ENCODE assay signal across 8 cellular contexts in genomic region chr7:6228865-6229264, GRCh38. TPM values are rescaled to one million over a fixed set of nuclear protein-coding genes. Genes with fewer than 3 reads are reported as not detected.
DNase-seq lines count a peak whose midpoint lies in the region; ATAC-seq and TF ChIP-seq lines count a peak whose summit lies in the region.

No MANE protein-coding gene starts in this region.

- H3K79me2 ChIP-seq in DND-41 (ENCODE audit: insufficient read depth, low read length), result no peaks in the 10 kb centered on the region

- no peak for TF ChIP-seq CTCF in DND-41 (IDR thresholded peaks at IDR 0.05; ENCODE audit: borderline replicate concordance, extremely low read depth, low read length, poor library complexity, severe bottlenecking)
- TF ChIP-seq CTCF in tibial nerve (IDR thresholded peaks at IDR 0.05), result no peak
- no peak for TF ChIP-seq CTCF in adrenal gland (IDR thresholded peaks at IDR 0.05)

- peaks cover 22% of the 10 kb centered on the region; the same call in 1 of the 2 replicates for H4K20me1 ChIP-seq in DND-41 (ENCODE audit: insufficient read depth, low read length)

- TF ChIP-seq POLR2A in tibial nerve (IDR thresholded peaks at IDR 0.05), result no peak
- no peak for TF ChIP-seq POLR2A in adrenal gland (IDR thresholded peaks at IDR 0.05)

- H3K4me1 ChIP-seq in DND-41 (ENCODE audit: insufficient read depth, low read length) (0 out of 2 replicates have a peak, but pooled peaks cover under 1% of the 10 kb centered on the region), tibial nerve (peaks cover 0 to 90% (median 41%) of the 10 kb centered on the region in 4 donors), adrenal gland (replicated peaks in 1 of 2) (peaks cover 0 to 36% of the 10 kb centered on the region in 2 donors)

- no peak overlapping the region for H3K4me3 ChIP-seq in DND-41 (ENCODE audit: low read depth in 1 of 2, low read length in 2 of 2)
- peak overlapping the region in 3 of 4 donors; percentile 9 to 27 (median 19) for H3K4me3 ChIP-seq in tibial nerve
- H3K4me3 ChIP-seq in adrenal gland, result peak overlapping the region in 1 of 4 donors; percentile 6

- intact Hi-C loops in Right ventricle myocardium superior (cut with DNase I) (no loop called here), adrenal gland (cut with DNase I) (no loop called here)

- H3K27ac ChIP-seq in DND-41 (ENCODE audit: low read length) (no peak overlapping the region), tibial nerve (peak overlapping the region; percentile 52 to 81 (median 72)), adrenal gland (peak overlapping the region in 2 of 5 donors; percentile 12 to 57)

- DNase-seq in DND-41 (no peak), OCI-M1 (lab: John Stamatoyannopoulos, UW) (peak; percentile 94), Right ventricle myocardium superior (no peak), tibial nerve (ENCODE audit: low spot score in 2 of 2) (no peak), NCI-H1930 (lab: John Stamatoyannopoulos, UW) (no peak), adrenal gland (no peak), hippocampal formation (lab: John Stamatoyannopoulos, UW) (no peak)

- H3K36me3 ChIP-seq in DND-41 (ENCODE audit: insufficient read depth, low read length), result no peaks in the 10 kb centered on the region
- no peaks in the 10 kb centered on the region for H3K36me3 ChIP-seq in tibial nerve
- H3K36me3 ChIP-seq in adrenal gland (replicated peaks in 1 of 2), result no peaks in the 10 kb centered on the region

- H2AFZ ChIP-seq in DND-41 (ENCODE audit: low read depth, low read length), result no peak overlapping the region

- WGBS in tibial nerve, 2 donors, result 3 to 12% methylated on average over 4 of the region's 4 CpGs
- 39 to 50% (median 48%) methylated on average over 4 of the region's 4 CpGs for WGBS in adrenal gland, 4 donors

- TF ChIP-seq EP300 in tibial nerve (IDR thresholded peaks at IDR 0.05), result peak in 1 of 2 donors; percentile 2

- H3K4me2 ChIP-seq in DND-41 (ENCODE audit: insufficient read depth, low read length), result no peak overlapping the region

- no peaks in the 10 kb centered on the region for H3K27me3 ChIP-seq in DND-41 (ENCODE audit: insufficient read depth, low read length, poor library complexity)
- no peaks in the 10 kb centered on the region for H3K27me3 ChIP-seq in tibial nerve
- H3K27me3 ChIP-seq in adrenal gland, result no peaks in the 10 kb centered on the region

- no peaks in the 10 kb centered on the region for H3K9me3 ChIP-seq in DND-41 (ENCODE audit: insufficient read depth, low read length, severe bottlenecking)
- H3K9me3 ChIP-seq in tibial nerve, result no peaks in the 10 kb centered on the region
- no peaks in the 10 kb centered on the region for H3K9me3 ChIP-seq in adrenal gland (replicated peaks in 1 of 3)

- ATAC-seq in DND-41 (ENCODE audit: insufficient read depth, low read depth) (peak; percentile 69; the same call in 2 of the 3 replicates), GM21786 (IDR thresholded peaks at IDR 0.05; ENCODE audit: unreplicated experiment) (peak; percentile 92), Right ventricle myocardium superior (ENCODE audit: poor library complexity) (peak; percentile 60)

- H3K9ac ChIP-seq in DND-41 (ENCODE audit: low read depth, low read length), result no peak overlapping the region

RNA-seq across cellular contexts. Expression of gene CYTH3, which starts 43.6 kb away (rescaled TPM):
- total RNA-seq in Right ventricle myocardium superior, result 25.6 TPM
- 10 to 100 TPM; 49.2 to 61.2 (median 53.2) TPM for total RNA-seq in tibial nerve
- 10 to 100 TPM; 11.4 to 34.3 (median 18.7) TPM for total RNA-seq in adrenal gland
- 10 to 100 TPM in 1 of 3 donors, 1 to 10 TPM in 2; 7.9 to 12.9 (median 9.5) TPM for polyA plus RNA-seq in adrenal gland

Comparison
In these comparisons a context has a peak if more than half of its experiments do, and no peak if none do; other contexts are left out.
1. H3K4me3 ChIP-seq: peak in tibial nerve (3 of 4); none in DND-41 (0 of 2).
2. Peak in every context shown above with its lines, with median percentiles within 50 percentile points of each other: ATAC-seq.